In the genomic region with DNA sequence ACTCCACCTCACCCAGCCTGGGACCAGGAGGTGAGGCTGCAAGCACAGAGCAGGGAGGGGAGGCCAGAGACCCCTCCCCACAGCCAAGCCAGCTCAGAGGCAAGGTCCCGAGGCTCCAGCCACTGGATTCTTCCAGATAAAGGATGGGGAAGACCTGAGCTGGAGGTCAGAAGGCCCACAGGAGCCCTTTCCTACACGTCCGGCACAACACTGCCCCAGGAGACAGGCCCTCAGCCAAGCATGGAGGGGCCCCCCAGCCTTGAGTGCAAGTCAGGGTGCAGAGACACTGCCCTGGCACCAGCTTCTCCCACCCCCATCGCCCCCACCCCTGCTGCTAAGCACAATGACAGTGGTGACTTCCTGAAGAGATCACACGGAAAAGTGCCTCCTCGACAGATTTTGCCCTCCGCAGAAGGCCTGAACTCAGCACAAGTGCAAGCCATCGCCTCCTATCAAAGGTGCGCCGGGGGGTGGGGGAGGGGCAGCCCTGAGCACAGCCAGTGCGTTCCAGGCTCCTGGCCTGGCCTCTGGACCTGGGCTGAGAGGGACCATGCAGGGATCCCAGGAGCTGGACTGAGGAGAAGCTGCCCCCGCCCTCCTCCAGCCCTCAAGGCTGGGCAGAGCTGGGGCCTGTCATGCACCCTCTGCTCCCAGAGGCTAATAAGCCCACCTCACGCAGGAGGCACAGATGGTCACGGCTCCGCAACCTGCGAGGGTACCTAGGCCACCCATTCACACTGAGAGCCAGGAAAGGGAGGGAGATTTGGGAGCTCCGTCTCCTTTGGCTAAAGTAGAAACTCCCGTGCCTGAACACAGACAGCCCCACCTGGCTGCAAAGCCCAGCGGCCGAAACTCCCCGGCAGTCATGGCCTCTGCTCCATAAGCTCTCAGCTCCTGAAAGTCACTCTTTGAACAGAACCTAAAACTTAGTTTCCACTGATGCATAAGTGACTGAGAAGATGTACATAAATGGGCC, we compare ENCODE assay signal across 1 cellular context.
TF ChIP-seq lines count a peak whose summit lies in the region.

No MANE protein-coding gene starts in this region.

TF ChIP-seq in HepG2, 621 proteins besides CTCF, POLR2A, EP300 and RAD21 (continued from another document and continues in another):
- TF ChIP-seq CEBPZ (IDR thresholded peaks at IDR 0.05; ENCODE audit: low read length) (no peak), SUZ12 (IDR thresholded peaks at IDR 0.05; ENCODE audit: low read depth, low read length) (no peak), MTF2 (CRISPR knock-in tag; IDR thresholded peaks at IDR 0.05; ENCODE audit: borderline replicate concordance) (no peak), ZNF687 (CRISPR knock-in tag; IDR thresholded peaks at IDR 0.05) (peak; percentile 85), ARID2 (CRISPR knock-in tag; IDR thresholded peaks at IDR 0.05; ENCODE audit: borderline replicate concordance) (no peak), ZNF234 (CRISPR knock-in tag; conservative IDR thresholded peaks at IDR 0.05) (no peak), MEIS1 (CRISPR knock-in tag; IDR thresholded peaks at IDR 0.05; ENCODE audit: borderline replicate concordance) (peak; percentile 64; the same call in 1 of the 2 replicates), EZH2 (conservative IDR thresholded peaks at IDR 0.05; ENCODE audit: low read depth, low read length) (no peak), KLF11 (CRISPR knock-in tag; IDR thresholded peaks at IDR 0.05) (no peak), ZBTB46 (CRISPR knock-in tag; IDR thresholded peaks at IDR 0.05; ENCODE audit: borderline replicate concordance) (no peak), SNAPC5 (CRISPR knock-in tag; IDR thresholded peaks at IDR 0.05; ENCODE audit: borderline replicate concordance) (no peak), SALL1 (CRISPR knock-in tag; IDR thresholded peaks at IDR 0.05) (peak; percentile 69; the same call in 1 of the 2 replicates), ZNF75D (CRISPR knock-in tag; IDR thresholded peaks at IDR 0.05; ENCODE audit: borderline replicate concordance) (no peak), JDP2 (CRISPR knock-in tag; IDR thresholded peaks at IDR 0.05; ENCODE audit: borderline replicate concordance) (no peak), MAFG (CRISPR knock-in tag; IDR thresholded peaks at IDR 0.05) (peak; percentile 78), MED13 (CRISPR knock-in tag; IDR thresholded peaks at IDR 0.05) (no peak), NFYB (CRISPR knock-in tag; IDR thresholded peaks at IDR 0.05) (no peak), SMC3 (IDR thresholded peaks at IDR 0.05; ENCODE audit: low read length) (no peak), SNAPC4 (CRISPR knock-in tag; IDR thresholded peaks at IDR 0.05) (no peak), ZNF720 (CRISPR knock-in tag; IDR thresholded peaks at IDR 0.05) (no peak), EHMT2 (IDR thresholded peaks at IDR 0.05; ENCODE audit: borderline replicate concordance, low read depth, low read length) (no peak), ZFP90 (CRISPR knock-in tag; IDR thresholded peaks at IDR 0.05; ENCODE audit: borderline replicate concordance) (no peak), NCOA5 (CRISPR knock-in tag; IDR thresholded peaks at IDR 0.05) (no peak), KLF9 (CRISPR knock-in tag; IDR thresholded peaks at IDR 0.05; ENCODE audit: low read depth) (no peak), SOX13 (IDR thresholded peaks at IDR 0.05) (no peak), SOX13 (CRISPR knock-in tag; conservative IDR thresholded peaks at IDR 0.05 in 1 of 2, IDR thresholded peaks at IDR 0.05 in 1 of 2) (0 out of 4 replicates have a peak, but pooled peaks of 1 of the 2 experiments have one; percentile 16), ZEB1 (IDR thresholded peaks at IDR 0.05; ENCODE audit: insufficient replicate concordance, low read depth) (no peak), TFAP4 (IDR thresholded peaks at IDR 0.05; ENCODE audit: borderline replicate concordance, low read depth) (peak; percentile 37; the same call in 1 of the 2 replicates), ZNF33A (CRISPR knock-in tag; IDR thresholded peaks at IDR 0.05; ENCODE audit: borderline replicate concordance) (no peak)
- TF ChIP-seq, protein P1, sequence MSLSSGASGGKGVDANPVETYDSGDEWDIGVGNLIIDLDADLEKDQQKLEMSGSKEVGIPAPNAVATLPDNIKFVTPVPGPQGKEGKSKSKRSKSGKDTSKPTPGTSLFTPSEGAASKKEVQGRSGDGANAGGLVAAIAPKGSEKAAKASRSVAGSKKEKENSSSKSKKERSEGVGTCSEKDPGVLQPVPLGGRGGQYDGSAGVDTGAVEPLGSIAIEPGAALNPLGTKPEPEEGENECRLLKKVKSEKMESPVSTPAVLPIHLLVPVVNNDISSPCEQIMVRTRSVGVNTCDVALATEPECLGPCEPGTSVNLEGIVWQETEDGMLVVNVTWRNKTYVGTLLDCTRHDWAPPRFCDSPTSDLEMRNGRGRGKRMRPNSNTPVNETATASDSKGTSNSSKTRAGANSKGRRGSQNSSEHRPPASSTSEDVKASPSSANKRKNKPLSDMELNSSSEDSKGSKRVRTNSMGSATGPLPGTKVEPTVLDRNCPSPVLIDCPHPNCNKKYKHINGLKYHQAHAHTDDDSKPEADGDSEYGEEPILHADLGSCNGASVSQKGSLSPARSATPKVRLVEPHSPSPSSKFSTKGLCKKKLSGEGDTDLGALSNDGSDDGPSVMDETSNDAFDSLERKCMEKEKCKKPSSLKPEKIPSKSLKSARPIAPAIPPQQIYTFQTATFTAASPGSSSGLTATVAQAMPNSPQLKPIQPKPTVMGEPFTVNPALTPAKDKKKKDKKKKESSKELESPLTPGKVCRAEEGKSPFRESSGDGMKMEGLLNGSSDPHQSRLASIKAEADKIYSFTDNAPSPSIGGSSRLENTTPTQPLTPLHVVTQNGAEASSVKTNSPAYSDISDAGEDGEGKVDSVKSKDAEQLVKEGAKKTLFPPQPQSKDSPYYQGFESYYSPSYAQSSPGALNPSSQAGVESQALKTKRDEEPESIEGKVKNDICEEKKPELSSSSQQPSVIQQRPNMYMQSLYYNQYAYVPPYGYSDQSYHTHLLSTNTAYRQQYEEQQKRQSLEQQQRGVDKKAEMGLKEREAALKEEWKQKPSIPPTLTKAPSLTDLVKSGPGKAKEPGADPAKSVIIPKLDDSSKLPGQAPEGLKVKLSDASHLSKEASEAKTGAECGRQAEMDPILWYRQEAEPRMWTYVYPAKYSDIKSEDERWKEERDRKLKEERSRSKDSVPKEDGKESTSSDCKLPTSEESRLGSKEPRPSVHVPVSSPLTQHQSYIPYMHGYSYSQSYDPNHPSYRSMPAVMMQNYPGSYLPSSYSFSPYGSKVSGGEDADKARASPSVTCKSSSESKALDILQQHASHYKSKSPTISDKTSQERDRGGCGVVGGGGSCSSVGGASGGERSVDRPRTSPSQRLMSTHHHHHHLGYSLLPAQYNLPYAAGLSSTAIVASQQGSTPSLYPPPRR (CRISPR knock-in tag; IDR thresholded peaks at IDR 0.05; ENCODE audit: borderline replicate concordance) = peak; percentile 70; the same call in 1 of the 2 replicates
- TF ChIP-seq, protein P2, sequence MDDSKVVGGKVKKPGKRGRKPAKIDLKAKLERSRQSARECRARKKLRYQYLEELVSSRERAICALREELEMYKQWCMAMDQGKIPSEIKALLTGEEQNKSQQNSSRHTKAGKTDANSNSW (CRISPR knock-in tag; IDR thresholded peaks at IDR 0.05; ENCODE audit: borderline replicate concordance) = no peak
